Comparison of ENCODE assay signal across 8 cellular contexts in genomic region chr13:76745246-76746200, GRCh38.
DNase-seq lines count a peak whose midpoint lies in the region; ATAC-seq and TF ChIP-seq lines count a peak whose summit lies in the region.

No MANE protein-coding gene starts in this region.

- H3K4ac ChIP-seq in IMR-90 (ENCODE audit: low read depth, low read length) = no peak overlapping the region

- H3K9me1 ChIP-seq in IMR-90 (ENCODE audit: insufficient read depth, low read length) = no peaks in the 10 kb centered on the region

- H3K4me3 Mint-ChIP-seq in GM23338 = no peak overlapping the region

- POLR2A ChIA-PET in IMR-90 (lab: Charles Lee; ENCODE audit: unreplicated experiment) = no interaction called here

- 0 out of 2 replicates have a peak overlapping the region, but pooled peaks have one; percentile 21 for H3K14ac ChIP-seq in IMR-90 (replicated peaks; ENCODE audit: low read depth, low read length)

- no peak overlapping the region; the same call in 1 of the 2 replicates for H2BK20ac ChIP-seq in IMR-90 (ENCODE audit: low read depth, low read length)

- H3K27me3 ChIP-seq in GM23338 (ENCODE audit: insufficient read depth) = no peaks in the 10 kb centered on the region
- H3K27me3 ChIP-seq in IMR-90 (ENCODE audit: control insufficient read depth, insufficient read depth, low read length) = no peaks in the 10 kb centered on the region; the same call in 1 of the 2 replicates
- H3K27me3 ChIP-seq in iPS-20b (ENCODE audit: insufficient read depth, low read length) = no peaks in the 10 kb centered on the region
- H3K27me3 ChIP-seq in tibial artery = no peaks in the 10 kb centered on the region

- BruUV-seq in IMR-90 (replicated peaks; lab: Mats Ljungman, UMichigan) = no TSS peak

- TF ChIP-seq POLR2A in GM18505 (IDR thresholded peaks at IDR 0.05; ENCODE audit: borderline replicate concordance, extremely low read depth, insufficient read depth, insufficient read length) = no peak
- TF ChIP-seq POLR2A in IMR-90 (IDR thresholded peaks at IDR 0.05; ENCODE audit: low read depth, low read length) = no peak

- H3K79me2 ChIP-seq in GM23338 (replicated peaks; ENCODE audit: insufficient read depth) = no peaks in the 10 kb centered on the region

- H3K56ac ChIP-seq in IMR-90 (ENCODE audit: extremely low read depth, insufficient read depth, low read length) = no peak overlapping the region

- H3K9me3 Mint-ChIP-seq in GM23338 = peaks cover 4% of the 10 kb centered on the region; the same call in 1 of the 3 replicates

- H4K91ac ChIP-seq in IMR-90 (ENCODE audit: insufficient read depth, low read depth, low read length) = no peak overlapping the region

- H3K27ac ChIP-seq in GM23338 (ENCODE audit: low read depth) = no peak overlapping the region
- no peak overlapping the region for H3K27ac ChIP-seq in IMR-90 (ENCODE audit: insufficient read depth, low read length)
- H3K27ac ChIP-seq in iPS-20b (ENCODE audit: low read length) = no peak overlapping the region
- H3K27ac ChIP-seq in tibial artery = no peak overlapping the region

- peak overlapping the region; percentile 42 for H3K27ac Mint-ChIP-seq in GM23338

- H3F3A ChIP-seq in GM23338 (replicated peaks; ENCODE audit: low read depth) = no peaks in the 10 kb centered on the region

- H4K8ac ChIP-seq in IMR-90 (ENCODE audit: low read depth in 2 of 2, low read length in 2 of 2) = no peak overlapping the region

- H3K9ac ChIP-seq in IMR-90 (ENCODE audit: low read depth, low read length) (no peak overlapping the region), iPS-20b (ENCODE audit: low read depth, low read length) (no peak overlapping the region)

- no peaks in the 10 kb centered on the region for H3K79me1 ChIP-seq in IMR-90 (ENCODE audit: low read depth in 1 of 2, low read length in 2 of 2)

- ATAC-seq in GM18505 (IDR thresholded peaks at IDR 0.05; ENCODE audit: unreplicated experiment) = peak; percentile 79
- peak; percentile 26; the same call in 1 of the 3 replicates for ATAC-seq in GM23338
- ATAC-seq in IMR-90 (ENCODE audit: low read depth) = no peak

- H3K4me3 ChIP-seq in GM23338 (no peak overlapping the region), IMR-90 (ENCODE audit: insufficient read depth, low read depth, low read length) (no peak overlapping the region), iPS-20b (ENCODE audit: low read length) (peak overlapping the region; percentile 13; the same call in 1 of the 2 replicates), tibial artery (no peak overlapping the region)

- no peak overlapping the region for H4K5ac ChIP-seq in IMR-90 (ENCODE audit: low read depth, low read length)

- H3K4me1 Mint-ChIP-seq in GM23338 = peaks cover 13% of the 10 kb centered on the region

- no peaks in the 10 kb centered on the region for H3K27me3 Mint-ChIP-seq in GM23338 (ENCODE audit: insufficient read depth, low read depth, poor library complexity)

- no peaks in the 10 kb centered on the region for H3K4me1 ChIP-seq in GM23338 (ENCODE audit: insufficient read depth)
- peaks cover 1% of the 10 kb centered on the region; the same call in 1 of the 2 replicates for H3K4me1 ChIP-seq in IMR-90 (ENCODE audit: control insufficient read depth, insufficient read depth, low read length)
- peaks cover 9% of the 10 kb centered on the region; the same call in 1 of the 2 replicates for H3K4me1 ChIP-seq in iPS-20b (ENCODE audit: insufficient read depth, low read length)
- no peaks in the 10 kb centered on the region for H3K4me1 ChIP-seq in tibial artery

- TF ChIP-seq CTCF in GM23338 (conservative IDR thresholded peaks at IDR 0.05; ENCODE audit: low read depth in 2 of 2) (no peak), IMR-90 (conservative IDR thresholded peaks at IDR 0.05; ENCODE audit: low read depth, low read length) (no peak), tibial artery (IDR thresholded peaks at IDR 0.05) (no peak)

- peaks cover 3% of the 10 kb centered on the region; the same call in 1 of the 2 replicates for H3K9me3 ChIP-seq in IMR-90 (ENCODE audit: control insufficient read depth, insufficient read depth, low read length)
- no peaks in the 10 kb centered on the region for H3K9me3 ChIP-seq in iPS-20b (ENCODE audit: insufficient read depth, low read depth, low read length)
- H3K9me3 ChIP-seq in tibial artery = peaks cover 0 to 7% (median 5%) of the 10 kb centered on the region in 3 donors

- H4K20me1 ChIP-seq in GM23338 (replicated peaks; ENCODE audit: insufficient read depth) = no peaks in the 10 kb centered on the region
- H4K20me1 ChIP-seq in IMR-90 (ENCODE audit: insufficient read depth, low read length) = no peaks in the 10 kb centered on the region

- no peak overlapping the region for H2BK120ac ChIP-seq in IMR-90 (ENCODE audit: low read depth, low read length)

- WGBS in IMR-90 (ENCODE audit: extremely low coverage in 2 of 2, insufficient read length in 1 of 2), 2 experiments = no CpG with 5 or more reads among the region's 3 CpGs

- DNase-seq in GM23338 (ENCODE audit: low spot score) = peak; percentile 15
- DNase-seq in IMR-90 = no peak
- DNase-seq in DMS 273 (lab: John Stamatoyannopoulos, UW; ENCODE audit: unreplicated experiment) = no peak
- DNase-seq in NCI-H146 (lab: John Stamatoyannopoulos, UW) = no peak
- no peak for DNase-seq in tibial artery
- DNase-seq in stimulated activated naive CD4-positive, alpha-beta T cell treated with Interleukin-2 at 50 U/mL for 16 hours (lab: John Stamatoyannopoulos, UW) = no peak

- H2BK5ac ChIP-seq in IMR-90 (ENCODE audit: low read depth, low read length, poor library complexity, severe bottlenecking) = no peak overlapping the region

- no peak overlapping the region for H3K23ac ChIP-seq in IMR-90 (ENCODE audit: low read depth, low read length)

- dilution Hi-C loops in IMR-90 (cut with HindIII; ENCODE audit: low sequenced_read_pairs, unreplicated experiment) = no loop called here

- H2AFZ ChIP-seq in GM23338 (no peak overlapping the region), IMR-90 (replicated peaks; ENCODE audit: low read length, poor library complexity) (no peak overlapping the region)

- CTCF ChIA-PET in IMR-90 (lab: Yijun Ruan, JAX) = interaction anchor here (0.6 kb wide), 1 partner anchor 36 kb away, joined by 8 read pairs; no protein-coding TSS in a partner anchor

- H3K9me2 ChIP-seq in GM23338 (ENCODE audit: insufficient read depth) = peaks cover 10% of the 10 kb centered on the region; the same call in 1 of the 2 replicates

- H3K18ac ChIP-seq in IMR-90 (ENCODE audit: low read depth, low read length) = no peak overlapping the region

- no peak overlapping the region for H2AK9ac ChIP-seq in IMR-90 (replicated peaks; ENCODE audit: low read depth, low read length, poor library complexity)

- in situ Hi-C loops in IMR-90 (cut with MboI; ENCODE audit: low sequenced_read_pairs) = no loop called here

- H2BK15ac ChIP-seq in IMR-90 (ENCODE audit: low read depth, low read length) = no peak overlapping the region; the same call in 2 of the 3 replicates

- H2AK5ac ChIP-seq in IMR-90 (ENCODE audit: low read depth, low read length) = no peak overlapping the region

- H3K4me2 ChIP-seq in GM23338 (peak overlapping the region; percentile 2; the same call in 1 of the 2 replicates), IMR-90 (ENCODE audit: low read depth, low read length) (no peak overlapping the region)

- H3K36me3 Mint-ChIP-seq in GM23338 (ENCODE audit: low read depth) = no peaks in the 10 kb centered on the region

- intact Hi-C loops in IMR-90 (cut with micrococcal nuclease) (no loop called here), tibial artery (cut with DNase I; ENCODE audit: low total_unique reads) (no loop called here)

- TF ChIP-seq RAD21 in IMR-90 (IDR thresholded peaks at IDR 0.05; ENCODE audit: low read length) = no peak

- no peaks in the 10 kb centered on the region for H3K36me3 ChIP-seq in GM23338 (ENCODE audit: insufficient read depth)
- no peaks in the 10 kb centered on the region for H3K36me3 ChIP-seq in IMR-90 (ENCODE audit: control insufficient read depth, insufficient read depth, low read length)
- no peaks in the 10 kb centered on the region for H3K36me3 ChIP-seq in iPS-20b (ENCODE audit: insufficient read depth, low read depth, low read length)
- H3K36me3 ChIP-seq in tibial artery = no peaks in the 10 kb centered on the region

TF ChIP-seq in GM23338, 12 proteins besides CTCF, POLR2A, EP300 and RAD21 (continues in another document):
- TF ChIP-seq CREB1 (CRISPR knock-in tag; IDR thresholded peaks at IDR 0.05; ENCODE audit: low read depth) (no peak), POLR2AphosphoS5 (IDR thresholded peaks at IDR 0.05; ENCODE audit: low read depth) (no peak), EZH2phosphoT487 (IDR thresholded peaks at IDR 0.05; ENCODE audit: unreplicated experiment) (no peak), ZNF114 (CRISPR knock-in tag; IDR thresholded peaks at IDR 0.05) (no peak), ZNF331 (CRISPR knock-in tag; IDR thresholded peaks at IDR 0.05; ENCODE audit: low read depth) (no peak), JUNB (IDR thresholded peaks at IDR 0.05; ENCODE audit: unreplicated experiment) (no peak), STAT1 (IDR thresholded peaks at IDR 0.05; ENCODE audit: unreplicated experiment) (no peak)

TF ChIP-seq in IMR-90, 13 proteins besides CTCF, POLR2A, EP300 and RAD21 (continues in another document):
- TF ChIP-seq SMC3 (IDR thresholded peaks at IDR 0.05; ENCODE audit: low read depth, low read length) (no peak), RCOR1 (IDR thresholded peaks at IDR 0.05; ENCODE audit: insufficient replicate concordance, low read length) (no peak), MAZ (IDR thresholded peaks at IDR 0.05; ENCODE audit: borderline replicate concordance, low read depth, low read length) (no peak), RFX5 (IDR thresholded peaks at IDR 0.05; ENCODE audit: low read depth, low read length) (no peak), ELK1 (IDR thresholded peaks at IDR 0.05; ENCODE audit: borderline replicate concordance, low read depth, low read length) (no peak), CEBPB (IDR thresholded peaks at IDR 0.05; ENCODE audit: low read depth, low read length) (no peak), FOS (IDR thresholded peaks at IDR 0.05; ENCODE audit: low read depth, low read length) (no peak), BHLHE40 (IDR thresholded peaks at IDR 0.05; ENCODE audit: low read depth, low read length) (no peak), CHD1 (IDR thresholded peaks at IDR 0.05; ENCODE audit: low read depth, low read length) (no peak)
